Comparison of ENCODE assay signal across 15 cellular contexts in the genomic region with DNA sequence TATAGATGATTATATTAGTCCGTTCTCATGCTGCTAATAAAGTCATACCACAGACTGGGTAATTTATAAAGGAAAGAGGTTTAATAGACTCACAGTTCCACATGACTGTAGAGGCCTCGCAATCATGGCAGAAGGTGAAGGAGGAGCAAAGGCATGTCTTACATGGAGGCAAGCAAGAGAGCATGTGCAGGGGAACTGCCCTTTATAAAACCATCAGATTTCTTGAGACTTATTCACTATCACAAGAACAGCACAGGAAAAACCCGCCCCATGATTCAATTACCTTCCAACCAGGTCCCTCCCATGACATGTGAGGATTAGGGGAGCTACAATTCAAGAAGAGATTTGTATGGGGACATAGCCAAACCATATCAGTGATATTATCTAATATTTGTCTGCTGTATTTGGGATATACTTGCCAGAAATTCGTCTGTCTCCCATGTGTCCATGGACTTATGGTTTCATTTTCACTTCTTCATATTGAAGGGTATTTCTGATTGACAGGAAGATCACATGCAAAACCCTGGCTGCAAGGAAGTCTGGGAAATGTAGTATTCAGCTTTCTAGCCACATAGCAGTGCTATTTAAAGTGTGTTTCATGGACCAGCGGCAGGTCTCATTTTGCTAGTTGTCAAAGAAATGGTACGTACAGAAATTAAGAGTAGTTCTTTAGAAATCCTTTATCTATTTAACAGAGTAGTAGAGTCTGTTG. TPM values are rescaled to one million over a fixed set of nuclear protein-coding genes. Genes with fewer than 3 reads are reported as not detected.
DNase-seq lines count a peak whose midpoint lies in the region; ATAC-seq, FAIRE-seq and TF ChIP-seq lines count a peak whose summit lies in the region.
"Had no signal": no experiment of that assay in that cellular context is flagged by ENCODE, and none has a peak within 500 bp of the region (broad histone marks: within the 10 kb centered on the region; RNA-seq: fewer than 3 reads in every experiment).

No MANE protein-coding gene starts in this region.

- in situ Hi-C loops in GM13976 (cut with MboI; ENCODE audit: low sequenced_read_pairs, unreplicated experiment) = no loop called here
- in situ Hi-C loops in HAP-1 (cut with MboI; ENCODE audit: low sequenced_read_pairs) = no loop called here

- H3K4me1 ChIP-seq in A549 (no peaks in the 10 kb centered on the region), HAP-1 (no peaks in the 10 kb centered on the region), H9 (ENCODE audit: insufficient read depth, low read length) (no peaks in the 10 kb centered on the region)
- H3K4me1 ChIP-seq: esophagus squamous epithelium had no signal

- POLR2A ChIA-PET in A549 (lab: Yijun Ruan, JAX) = no interaction called here

- H3K4ac ChIP-seq in H9 (ENCODE audit: low read depth, low read length) = no peak overlapping the region

- no peaks in the 10 kb centered on the region for H3K36me3 Mint-ChIP-seq in T-helper 2 cell treated with Interferon-gamma antibody and Interleukin-4, amounts not matched to agents 5 μg/mL and 100 μg/mL, for 36 hours (ENCODE audit: low read depth)
- peaks cover 0 to 11% (median 0%) of the 10 kb centered on the region in 3 experiments; a peak in 4 of 7 replicates for H3K36me3 Mint-ChIP-seq in H9 (ENCODE audit: insufficient read depth in 1 of 3, low read depth in 3 of 3)

- H3K56ac ChIP-seq in H9 (ENCODE audit: insufficient read length, low read depth, low read length) = no peak overlapping the region

- H3K79me1 ChIP-seq in H9 (ENCODE audit: insufficient read depth, low read depth, low read length, poor library complexity, severe bottlenecking) = no peaks in the 10 kb centered on the region

- H2BK15ac ChIP-seq in H9 (ENCODE audit: low read depth, low read length) = no peak overlapping the region

- CTCF ChIA-PET in A549 (lab: Yijun Ruan, JAX) = interaction anchor here (2.0 kb wide), 1 partner anchor 23 kb away, joined by 8 read pairs; no protein-coding TSS in a partner anchor

- H3K27ac ChIP-seq in A549 (no peak overlapping the region), H9 (ENCODE audit: insufficient read length, low read depth, low read length) (no peak overlapping the region)
- H3K27ac ChIP-seq: esophagus squamous epithelium had no signal

- no peak overlapping the region for H3K27ac Mint-ChIP-seq in T-helper 2 cell treated with Interferon-gamma antibody and Interleukin-4, amounts not matched to agents 5 μg/mL and 100 μg/mL, for 36 hours
- H3K27ac Mint-ChIP-seq in H9 = no peak overlapping the region

- H3K79me2 ChIP-seq in H9 (ENCODE audit: insufficient read depth, low read length) = no peaks in the 10 kb centered on the region

- FAIRE-seq in A549 (lab: Jason Lieb, UNC) = peak; percentile 88

- peak overlapping the region; percentile 3 for H3K4me3 Mint-ChIP-seq in T-helper 2 cell treated with Interferon-gamma antibody and Interleukin-4, amounts not matched to agents 5 μg/mL and 100 μg/mL, for 36 hours
- H3K4me3 Mint-ChIP-seq in H9 = no peak overlapping the region

- H3K36me3 ChIP-seq in HAP-1 (replicated peaks) = no peaks in the 10 kb centered on the region
- H3K36me3 ChIP-seq: esophagus squamous epithelium had no signal

- no peak overlapping the region for H3K18ac ChIP-seq in H9 (ENCODE audit: insufficient read length, low read depth, low read length)

- H3K4me2 ChIP-seq in A549 = 0 out of 3 replicates have a peak overlapping the region, but pooled peaks have one; percentile 2
- no peak overlapping the region for H3K4me2 ChIP-seq in H9 (ENCODE audit: insufficient read depth, insufficient read length, low read length)

- no peak overlapping the region for H3K9ac ChIP-seq in H9 (ENCODE audit: extremely low read depth, insufficient read length, low read length)

- H3K14ac ChIP-seq in H9 (ENCODE audit: insufficient read depth, low read length) = no peak overlapping the region

- no peak overlapping the region for H2AK5ac ChIP-seq in H9 (ENCODE audit: insufficient read length, low read length)

- TF ChIP-seq CTCF in A549 (IDR thresholded peaks at IDR 0.05) (no peak), GM13976 (IDR thresholded peaks at IDR 0.05; ENCODE audit: borderline replicate concordance, control extremely low read depth, extremely low read depth, insufficient read depth, missing control alignments) (no peak), H9 (conservative IDR thresholded peaks at IDR 0.05) (no peak)

- no peak overlapping the region for H2BK120ac ChIP-seq in H9 (ENCODE audit: low read depth, low read length, poor library complexity, severe bottlenecking)

- no peaks in the 10 kb centered on the region for H4K20me1 ChIP-seq in H9 (ENCODE audit: control insufficient read depth, insufficient read depth, insufficient read length)

- H3T11ph ChIP-seq in H9 (ENCODE audit: low read length) = no peak overlapping the region

- no peak overlapping the region for H4K5ac ChIP-seq in H9 (ENCODE audit: insufficient read length, low read depth, low read length)

- DNase-seq in A549 (ENCODE audit: low read depth in 1 of 2, low spot score in 1 of 2) = peak in 1 of 2 experiments; percentile 16
- DNase-seq in GM13976 (ENCODE audit: low spot score) = peak; percentile 22
- DNase-seq in HT-29 (ENCODE audit: low spot score) = peak; percentile 5
- no peak for DNase-seq in T-helper 2 cell treated with Interferon-gamma antibody and Interleukin-4, amounts not matched to agents 5 μg/mL and 100 μg/mL, for 36 hours (ENCODE audit: low spot score)
- no peak for DNase-seq in SK-N-DZ (ENCODE audit: low spot score)
- no peak for DNase-seq in DMS114 treated with DMSO at 0.1 percent for 48 hours (lab: John Stamatoyannopoulos, UW; ENCODE audit: unreplicated experiment)
- DNase-seq in HAP-1 (ENCODE audit: low spot score in 2 of 2) = no peak
- DNase-seq in H9 = no peak
- DNase-seq: activated CD8-positive, alpha-beta memory T cell treated with anti-CD3 and anti-CD28 coated beads, Interleukin-2, amount 50 U/mL, for 48 hours; C1 segment of cervical spinal cord; esophagus squamous epithelium; Kasumi-1; left cardiac atrium; Right ventricle myocardium superior had no signal

- H3K23me2 ChIP-seq in H9 (ENCODE audit: insufficient read length, low read depth, low read length, poor library complexity, severe bottlenecking) = no peaks in the 10 kb centered on the region

- WGBS in A549 (ENCODE audit: missing lambda C conversion rate) = 36% methylated on average over 6 of the region's 6 CpGs
- no CpG with 5 or more reads among the region's 6 CpGs for WGBS in H9 (ENCODE audit: extremely low coverage, insufficient read length, low lambda C conversion rate)

- no peaks in the 10 kb centered on the region for H3K27me3 Mint-ChIP-seq in T-helper 2 cell treated with Interferon-gamma antibody and Interleukin-4, amounts not matched to agents 5 μg/mL and 100 μg/mL, for 36 hours (ENCODE audit: low read depth)
- H3K27me3 Mint-ChIP-seq in H9 (ENCODE audit: low read depth) = no peaks in the 10 kb centered on the region

- no peak overlapping the region for H4K91ac ChIP-seq in H9 (ENCODE audit: insufficient read length, low read depth, low read length)

- no peak for TF ChIP-seq EP300 in A549 (IDR thresholded peaks at IDR 0.05)

- H3K27me3 ChIP-seq in HAP-1 (ENCODE audit: low read depth) = no peaks in the 10 kb centered on the region
- H3K27me3 ChIP-seq in H9 (ENCODE audit: insufficient read depth, low read length) = no peaks in the 10 kb centered on the region
- H3K27me3 ChIP-seq: esophagus squamous epithelium had no signal

- no peaks in the 10 kb centered on the region for H3K4me1 Mint-ChIP-seq in T-helper 2 cell treated with Interferon-gamma antibody and Interleukin-4, amounts not matched to agents 5 μg/mL and 100 μg/mL, for 36 hours (ENCODE audit: low read depth)
- H3K4me1 Mint-ChIP-seq in H9 = peaks cover 14 to 15% of the 10 kb centered on the region in 2 experiments

- no peak overlapping the region for H3K23ac ChIP-seq in H9 (ENCODE audit: insufficient read length, low read depth, low read length)

- TF ChIP-seq RAD21 in A549 (conservative IDR thresholded peaks at IDR 0.05 in 1 of 2, IDR thresholded peaks at IDR 0.05 in 1 of 2) = no peak

- no peak overlapping the region for H2BK20ac ChIP-seq in H9 (ENCODE audit: low read depth, low read length, poor library complexity, severe bottlenecking)

- H4K8ac ChIP-seq in H9 (replicated peaks; ENCODE audit: insufficient read length, low read depth, low read length) = no peak overlapping the region

- H3K4me3 ChIP-seq in A549 (no peak overlapping the region), HAP-1 (no peak overlapping the region)

- no peak overlapping the region for H2BK5ac ChIP-seq in H9 (ENCODE audit: insufficient read length, low read length)

- no peak overlapping the region for H2BK12ac ChIP-seq in H9 (ENCODE audit: insufficient read length, low read depth, low read length)

- no peaks in the 10 kb centered on the region for H3K9me3 ChIP-seq in A549
- H3K9me3 ChIP-seq in HAP-1 = no peaks in the 10 kb centered on the region
- no peaks in the 10 kb centered on the region for H3K9me3 ChIP-seq in H9 (ENCODE audit: control insufficient read depth, low read depth, low read length)
- H3K9me3 ChIP-seq: esophagus squamous epithelium had no signal

- TF ChIP-seq POLR2A in A549 (IDR thresholded peaks at IDR 0.05; ENCODE audit: low read length) = no peak

- peak in 1 of 2 experiments; percentile 53; a peak in 2 of 6 replicates for ATAC-seq in A549
- ATAC-seq: left cardiac atrium had no signal

- H2AFZ ChIP-seq in H9 (ENCODE audit: low read length) = no peak overlapping the region

- peaks cover 11% of the 10 kb centered on the region for H3K9me3 Mint-ChIP-seq in T-helper 2 cell treated with Interferon-gamma antibody and Interleukin-4, amounts not matched to agents 5 μg/mL and 100 μg/mL, for 36 hours
- peaks cover 7 to 10% of the 10 kb centered on the region in 2 experiments; a peak in 2 of 5 replicates for H3K9me3 Mint-ChIP-seq in H9

TF ChIP-seq in A549, 52 proteins besides CTCF, POLR2A, EP300 and RAD21:
- TF ChIP-seq MYC (IDR thresholded peaks at IDR 0.05; ENCODE audit: borderline replicate concordance, low read length) = no peak
- TF ChIP-seq MAX (IDR thresholded peaks at IDR 0.05) = no peak
- no peak for TF ChIP-seq RNF2 (IDR thresholded peaks at IDR 0.05; ENCODE audit: borderline replicate concordance, low read depth)
TF ChIP-seq in A549: peak in this region for 0.

RNA-seq across cellular contexts. Expression of gene PAK5, which starts 50.5 kb away (rescaled TPM):
- 0.01 and 0.03 TPM in 2 replicates for polyA plus RNA-seq in A549 (2011; rRNA removed)
- not detected in 2 replicates for polyA plus RNA-seq in A549 (2012; cell fraction: cytosol; rRNA removed)
- not detected in 2 replicates for polyA plus RNA-seq in A549 (2012; cell fraction: nucleus; rRNA removed)
- not detected in 3 replicates for polyA plus RNA-seq in A549 (2017; fragmentation: RNase III; extraction: RNeasy Plus Mini Kit Qiagen cat#74134 plus additional on column Dnase treatment)
- 0.05 and 0.12 TPM in 2 replicates for polyA minus RNA-seq in A549 (2011; rRNA and poly(A)+ RNA removed)
- not detected in 2 replicates for total RNA-seq in HT-29 (2014; rRNA removed; shearing (Covaris generic))
- polyA plus RNA-seq in SK-N-DZ (2014; cell fraction: cytosol; rRNA removed) = 3.6 and 5.2 TPM in 2 replicates
- polyA plus RNA-seq in SK-N-DZ (2014; cell fraction: nucleus; rRNA removed) = 4.1 and 5.7 TPM in 2 replicates
- total RNA-seq in H9 (2021) = 0.20 and 0.37 TPM in 2 replicates
- total RNA-seq: left cardiac atrium, pulmonary artery endothelial cell, Right ventricle myocardium superior had no signal

Comparison
In these comparisons a context has a peak if more than half of its experiments do, and no peak if none do; other contexts are left out.
1. DNase-seq: peak in GM13976 (single experiment) and HT-29 (single experiment); none in T-helper 2 cell treated with Interferon-gamma antibody and Interleukin-4, amounts not matched to agents 5 μg/mL and 100 μg/mL, for 36 hours (single experiment), SK-N-DZ (single experiment), DMS114 treated with DMSO at 0.1 percent for 48 hours (single experiment), HAP-1 (0 of 2) and H9 (single experiment).